ENCODE assay signal across 26 cellular contexts in the genomic region with DNA sequence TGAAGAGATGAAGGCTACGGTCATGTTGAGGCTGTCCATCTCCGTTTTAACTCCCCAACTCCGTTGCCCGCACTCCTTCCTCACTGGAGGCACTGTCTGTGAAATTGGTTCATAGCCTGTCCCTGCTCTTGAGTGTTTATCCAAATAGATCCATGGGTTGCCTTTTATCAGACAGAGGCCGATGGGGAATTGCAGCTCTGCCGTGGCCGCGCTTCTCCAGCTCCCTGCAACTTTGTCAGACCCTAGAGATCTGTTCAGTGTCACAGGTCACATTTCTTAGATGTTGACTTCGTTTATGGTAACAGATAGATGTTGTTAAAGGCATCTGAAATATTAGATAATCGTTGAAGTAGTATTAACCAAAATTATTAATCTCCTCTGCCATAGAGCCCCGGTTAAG.
"Had no signal": no experiment of that assay in that cellular context is flagged by ENCODE, and none has a peak within 500 bp of the region (broad histone marks: within the 10 kb centered on the region; RNA-seq: fewer than 3 reads in every experiment).

No MANE protein-coding gene starts in this region.

- ATAC-seq: activated CD8-positive, alpha-beta T cell treated with anti-CD3 and anti-CD28 coated beads for 36 hours; activated T-cell treated with anti-CD3 and anti-CD28 coated beads, Interleukin-2, amount 50 U/mL, for 72 hours; body of pancreas; effector memory CD8-positive, alpha-beta T cell; gastroesophageal sphincter; left colon; right cardiac atrium; stimulated activated naive B cell treated with anti-CD40 and anti-IgM and Interleukin-4, amounts not matched to agents 10 μg/mL and 1 μg/mL and 100 μg/mL, for 72 hours; T-cell had no signal

- H3K4me1 ChIP-seq: colonic mucosa, pancreas, tibial artery, uterus had no signal

- H3K27me3 ChIP-seq: body of pancreas, colonic mucosa, dorsolateral prefrontal cortex, gastroesophageal sphincter, hepatocyte, pancreas, suprapubic skin, tibial artery, uterus had no signal

- H3K9me3 ChIP-seq: body of pancreas, colonic mucosa, gastroesophageal sphincter, pancreas, suprapubic skin, tibial artery, uterus had no signal

- H3K27me3 Mint-ChIP-seq: activated B cell treated with CpG ODN at 0.5 μM for 24 hours; activated CD8-positive, alpha-beta T cell treated with anti-CD3 and anti-CD28 coated beads for 36 hours; activated naive CD4-positive, alpha-beta T cell treated with anti-CD3 and anti-CD28 coated beads, Interleukin-2, amount 10 ng/mL, durations not matched to agents 7 days and 5 days; effector memory CD8-positive, alpha-beta T cell; naive B cell; stimulated activated naive B cell treated with anti-CD40 and anti-IgM and Interleukin-4, amounts not matched to agents 10 μg/mL and 1 μg/mL and 100 μg/mL, for 72 hours; T-cell had no signal

- H3K4me3 Mint-ChIP-seq: activated B cell treated with CpG ODN at 0.5 μM for 24 hours; activated CD8-positive, alpha-beta T cell treated with anti-CD3 and anti-CD28 coated beads for 36 hours; activated naive CD4-positive, alpha-beta T cell treated with anti-CD3 and anti-CD28 coated beads, Interleukin-2, amount 10 ng/mL, durations not matched to agents 7 days and 5 days; activated T-cell treated with anti-CD3 and anti-CD28 coated beads, Interleukin-2, amount 50 U/mL, for 72 hours; effector memory CD8-positive, alpha-beta T cell; mesothelial cell of epicardium; naive B cell; stimulated activated naive B cell treated with anti-CD40 and anti-IgM and Interleukin-4, amounts not matched to agents 10 μg/mL and 1 μg/mL and 100 μg/mL, for 72 hours; T-cell; T-helper 2 cell treated with Interferon-gamma antibody and Interleukin-4, amounts not matched to agents 5 μg/mL and 100 μg/mL, for 36 hours had no signal

- H3K36me3 ChIP-seq: colonic mucosa, uterus had no signal

- H3K27ac Mint-ChIP-seq: activated B cell treated with CpG ODN at 0.5 μM for 24 hours; activated CD8-positive, alpha-beta T cell treated with anti-CD3 and anti-CD28 coated beads for 36 hours; activated naive CD4-positive, alpha-beta T cell treated with anti-CD3 and anti-CD28 coated beads, Interleukin-2, amount 10 ng/mL, durations not matched to agents 7 days and 5 days; mesothelial cell of epicardium; stimulated activated naive B cell treated with anti-CD40 and anti-IgM and Interleukin-4, amounts not matched to agents 10 μg/mL and 1 μg/mL and 100 μg/mL, for 72 hours; T-cell; T-helper 2 cell treated with Interferon-gamma antibody and Interleukin-4, amounts not matched to agents 5 μg/mL and 100 μg/mL, for 36 hours had no signal

- H3K27ac ChIP-seq: body of pancreas, colonic mucosa, gastroesophageal sphincter, hepatocyte, pancreas, suprapubic skin, tibial artery, uterus had no signal

- H3K4me1 Mint-ChIP-seq: mesothelial cell of epicardium had no signal

- H3K4me3 ChIP-seq: body of pancreas, colonic mucosa, dorsolateral prefrontal cortex, gastroesophageal sphincter, hepatocyte, pancreas, suprapubic skin, tibial artery, uterus had no signal

- DNase-seq: activated B cell treated with CpG ODN at 0.5 μM for 24 hours; activated CD4-positive, alpha-beta T cell treated with anti-CD3 and anti-CD28 coated beads, Interleukin-2, amount 50 U/mL, for 1 hour; activated CD8-positive, alpha-beta T cell treated with anti-CD3 and anti-CD28 coated beads for 36 hours; activated effector memory CD4-positive, alpha-beta T cell treated with anti-CD3 and anti-CD28 coated beads, Interleukin-2, amount 50 U/mL, for 16 hours; activated naive CD4-positive, alpha-beta T cell treated with anti-CD3 and anti-CD28 coated beads, Interleukin-2, amount 10 ng/mL, durations not matched to agents 7 days and 5 days; activated T-cell treated with anti-CD3 and anti-CD28 coated beads, Interleukin-2, amount 50 U/mL, for 72 hours; aorta; body of pancreas; colonic mucosa; dorsolateral prefrontal cortex; effector memory CD8-positive, alpha-beta T cell; left colon; naive B cell; right cardiac atrium; stimulated activated CD4-positive, alpha-beta T cell treated with anti-CD3 and anti-CD28 coated beads, Interleukin-12 subunit alpha, Interleukin-12 subunit beta, amount 100 ng/mL, for 4 hours; stimulated activated CD4-positive, alpha-beta T cell treated with anti-CD3 and anti-CD28 coated beads, Interleukin-4, amount 100 ng/mL, for 24 hours; stimulated activated naive B cell treated with anti-CD40 and anti-IgM and Interleukin-4, amounts not matched to agents 10 μg/mL and 1 μg/mL and 100 μg/mL, for 72 hours; T-cell; uterus had no signal

- H3K9me3 Mint-ChIP-seq: activated B cell treated with CpG ODN at 0.5 μM for 24 hours; activated naive CD4-positive, alpha-beta T cell treated with anti-CD3 and anti-CD28 coated beads, Interleukin-2, amount 10 ng/mL, durations not matched to agents 7 days and 5 days; mesothelial cell of epicardium; T-cell; T-helper 2 cell treated with Interferon-gamma antibody and Interleukin-4, amounts not matched to agents 5 μg/mL and 100 μg/mL, for 36 hours had no signal
